In the genomic region with DNA sequence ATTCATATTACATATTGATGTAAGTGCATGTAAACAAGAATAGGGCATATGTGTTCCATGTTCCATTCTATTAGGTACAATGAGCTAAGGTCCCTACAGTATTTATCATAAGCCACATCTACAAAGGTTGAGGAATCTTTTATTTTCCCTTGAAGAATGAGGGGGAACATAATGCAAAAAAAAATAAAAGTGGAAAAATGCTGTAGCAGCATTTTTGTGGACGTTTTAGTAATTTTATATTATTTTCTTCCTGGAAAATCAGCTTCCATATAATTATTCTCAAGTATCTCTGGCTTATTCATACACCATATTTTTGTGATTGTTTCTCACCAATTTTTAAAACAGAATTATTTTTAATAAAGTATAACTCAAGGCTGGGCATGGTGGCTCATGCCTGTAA, we compare ENCODE assay signal across 7 cellular contexts.
"Had no signal": no experiment of that assay in that cellular context is flagged by ENCODE, and none has a peak within 500 bp of the region (broad histone marks: within the 10 kb centered on the region; RNA-seq: fewer than 3 reads in every experiment).

No MANE protein-coding gene starts in this region.

- DNase-seq: GM23248, GOT3, H7, KBM-7 had no signal

- H3K4me3 ChIP-seq: GM23248, HAP-1 had no signal

- H3K36me3 ChIP-seq: HAP-1 had no signal

- H3K9me3 ChIP-seq: HAP-1 had no signal

- H3K4me2 ChIP-seq: KMS-11 had no signal

- H2AFZ ChIP-seq: GM23248 had no signal

- H3K27ac ChIP-seq: GM23248, KMS-11 had no signal

- H3K9ac ChIP-seq: GM23248, KMS-11 had no signal

- FAIRE-seq: HTR-8/SVneo had no signal
